In genomic region chr16:71883193-71883848, GRCh38 we compare ENCODE assay signal across 1 cellular context.
TF ChIP-seq lines count a peak whose summit lies in the region.

No MANE protein-coding gene starts in this region.

TF ChIP-seq in HEK293, 187 proteins besides CTCF, POLR2A, EP300 and RAD21 (continued from another document):
- TF ChIP-seq SETDB1 (IDR thresholded peaks at IDR 0.05; ENCODE audit: insufficient read length, low read length) (no peak), ZNF585B (tag by site-specific recombination; IDR thresholded peaks at IDR 0.05) (no peak), SP2 (tag by site-specific recombination; IDR thresholded peaks at IDR 0.05) (peak; percentile 34; the same call in 1 of the 2 replicates), GLIS1 (tag by site-specific recombination; IDR thresholded peaks at IDR 0.05) (peak; percentile 63), ZNF354C (tag by site-specific recombination; IDR thresholded peaks at IDR 0.05; ENCODE audit: borderline replicate concordance, low read depth) (no peak)
